1 cellular context compared by ENCODE assay signal in the genomic region with DNA sequence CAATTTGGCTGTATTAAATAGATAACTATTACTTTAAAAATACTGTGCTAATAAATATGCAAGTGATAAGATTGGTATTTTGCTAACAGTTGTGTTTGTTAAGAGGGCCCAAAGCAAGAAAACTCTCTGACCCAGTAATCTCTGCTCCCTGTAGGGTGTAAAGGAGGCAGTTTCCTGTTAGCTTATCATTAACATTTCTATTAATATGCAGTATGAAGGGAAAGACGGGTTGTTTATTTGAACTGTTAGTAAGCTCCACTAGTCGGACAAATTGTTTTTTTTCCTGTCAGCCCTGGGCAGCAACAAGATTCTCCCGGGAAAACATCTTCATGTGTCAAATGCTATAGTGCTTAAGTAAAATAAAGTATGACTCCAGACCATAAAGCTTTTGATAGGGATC.
TF ChIP-seq lines count a peak whose summit lies in the region.

No MANE protein-coding gene starts in this region.

TF ChIP-seq in A549, 52 proteins besides CTCF, POLR2A, EP300 and RAD21:
- TF ChIP-seq FOSB (CRISPR knock-in tag; IDR thresholded peaks at IDR 0.05): no peak
